Comparison of ENCODE assay signal across 8 cellular contexts in the genomic region with DNA sequence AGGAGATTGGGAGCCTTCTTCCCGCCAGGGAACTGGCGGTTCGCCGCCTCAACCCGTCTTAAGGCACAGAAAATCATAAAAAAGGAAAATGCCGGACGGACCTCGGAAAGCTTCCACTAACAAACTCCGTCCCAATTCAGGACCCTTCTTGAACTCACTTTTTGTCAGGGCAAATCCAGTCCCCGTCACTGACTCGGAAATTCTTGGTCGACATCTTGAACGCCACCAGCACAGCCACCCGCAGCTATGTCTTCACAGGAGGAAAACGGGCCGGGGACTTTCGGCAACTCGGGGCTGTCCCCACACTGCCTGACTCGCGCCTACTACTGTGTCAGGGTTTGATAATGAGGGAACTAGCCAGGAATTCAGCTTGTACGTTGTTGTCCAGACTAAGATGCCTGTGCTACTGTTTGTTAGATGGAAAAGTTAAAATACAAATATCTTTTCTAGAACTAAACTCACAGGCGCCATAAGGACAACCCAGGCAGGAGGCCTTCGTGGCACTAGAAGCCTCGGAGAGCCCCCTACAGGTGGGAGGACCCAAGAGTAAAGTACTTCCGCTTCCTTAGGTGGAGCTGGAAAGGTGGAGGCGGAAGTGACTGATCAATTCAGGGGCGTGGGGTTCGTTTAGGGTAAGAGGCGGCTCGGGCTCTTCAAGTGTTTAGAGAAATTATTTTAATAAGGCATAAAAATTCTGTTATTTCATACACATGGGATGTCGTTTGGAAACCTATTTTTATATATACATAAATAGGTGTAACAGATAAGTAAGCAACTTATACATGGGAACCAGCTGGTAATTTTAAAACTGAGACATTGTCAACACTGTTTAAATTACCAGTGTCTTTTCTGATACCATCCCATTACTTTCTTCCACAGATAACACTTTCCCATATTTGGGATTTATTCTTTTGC. TPM values are rescaled to one million over a fixed set of nuclear protein-coding genes. Genes with fewer than 3 reads are reported as not detected.
DNase-seq lines count a peak whose midpoint lies in the region; ATAC-seq and TF ChIP-seq lines count a peak whose summit lies in the region.

A gene with protein sequence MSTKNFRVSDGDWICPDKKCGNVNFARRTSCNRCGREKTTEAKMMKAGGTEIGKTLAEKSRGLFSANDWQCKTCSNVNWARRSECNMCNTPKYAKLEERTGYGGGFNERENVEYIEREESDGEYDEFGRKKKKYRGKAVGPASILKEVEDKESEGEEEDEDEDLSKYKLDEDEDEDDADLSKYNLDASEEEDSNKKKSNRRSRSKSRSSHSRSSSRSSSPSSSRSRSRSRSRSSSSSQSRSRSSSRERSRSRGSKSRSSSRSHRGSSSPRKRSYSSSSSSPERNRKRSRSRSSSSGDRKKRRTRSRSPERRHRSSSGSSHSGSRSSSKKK (minus strand): TSS at position 254 of the 915 bp plus-strand sequence. CDS start 40 bp downstream, at position 214.

- H3K4me3 ChIP-seq in GM12864 (ENCODE audit: low read depth, low read length) = peak within 1 kb of the TSS; percentile 80
- H3K4me3 ChIP-seq in SU-DHL-6 (ENCODE audit: insufficient read depth, low read length, poor library complexity, severe bottlenecking) = peak within 1 kb of the TSS; percentile 98
- peak within 1 kb of the TSS; percentile 85 for H3K4me3 ChIP-seq in parathyroid adenoma (ENCODE audit: low read depth, low read length)
- H3K4me3 ChIP-seq in transverse colon = peak within 1 kb of the TSS; percentile 77 to 97 (median 88)

- H3K9ac ChIP-seq in SU-DHL-6 (ENCODE audit: low read length) = peak within 1 kb of the TSS; percentile 90
- H3K9ac ChIP-seq in parathyroid adenoma = peak within 1 kb of the TSS; percentile 88

- 0% methylated on average over 8 to 31 of the region's 31 CpGs for WGBS in transverse colon (ENCODE audit: low coverage in 1 of 2), 2 donors

- H3K4me1 ChIP-seq in parathyroid adenoma = peaks cover 5% of the 10 kb centered on the region
- peaks cover 7 to 28% (median 17%) of the 10 kb centered on the region in 4 donors for H3K4me1 ChIP-seq in transverse colon

- intact Hi-C loops in Right ventricle myocardium superior (cut with DNase I) (no loop called here), transverse colon (cut with DNase I; ENCODE audit: low total_unique reads) (no loop called here)

- peaks cover 46% of the 10 kb centered on the region for H3K79me2 ChIP-seq in SU-DHL-6 (ENCODE audit: insufficient read depth, low read length)
- peaks cover 6% of the 10 kb centered on the region for H3K79me2 ChIP-seq in parathyroid adenoma

- H3K27me3 ChIP-seq in SU-DHL-6 (ENCODE audit: low read length) = no peaks in the 10 kb centered on the region
- no peaks in the 10 kb centered on the region for H3K27me3 ChIP-seq in parathyroid adenoma (ENCODE audit: control insufficient read depth, insufficient read depth, low read length)
- H3K27me3 ChIP-seq in transverse colon = no peaks in the 10 kb centered on the region

- H4K20me1 ChIP-seq in SU-DHL-6 (ENCODE audit: low read depth, low read length) = peaks cover 22% of the 10 kb centered on the region

- H3F3A ChIP-seq in SU-DHL-6 (ENCODE audit: insufficient read depth) = peaks cover 4% of the 10 kb centered on the region; the same call in 1 of the 2 replicates

- in situ Hi-C loops in transverse colon (cut with MboI; ENCODE audit: low pct_ligation_motif_present in 1 of 4, low pct_unique_long_range_greater_than_20kb in 1 of 4, low sequenced_read_pairs in 3 of 4) = no loop called here

- peak; percentile 84 for TF ChIP-seq POLR2A in transverse colon (IDR thresholded peaks at IDR 0.05)

- H3K9me2 ChIP-seq in SU-DHL-6 (replicated peaks; ENCODE audit: insufficient read depth, low read length) = no peaks in the 10 kb centered on the region

- H3K9me3 ChIP-seq in SU-DHL-6 (ENCODE audit: insufficient read depth, low read length) (no peaks in the 10 kb centered on the region), parathyroid adenoma (ENCODE audit: control insufficient read depth, low read length) (no peaks in the 10 kb centered on the region), transverse colon (no peaks in the 10 kb centered on the region)

- H2AFZ ChIP-seq in SU-DHL-6 (ENCODE audit: low read depth, low read length, severe bottlenecking) (peak within 1 kb of the TSS; percentile 83), parathyroid adenoma (peak within 1 kb of the TSS; percentile 89)

- DNase-seq in GM12864 (ENCODE audit: low read depth) = peak; percentile 95
- peak; percentile 98 for DNase-seq in NCI-H1105 treated with DMSO at 0.1 percent for 48 hours (lab: John Stamatoyannopoulos, UW)
- peak; percentile 83 for DNase-seq in activated naive CD8-positive, alpha-beta T cell treated with anti-CD3 and anti-CD28 coated beads, Interleukin-2, amount 50 U/mL, for 16 hours (ENCODE audit: low read depth, low spot score)
- peak; percentile 92 for DNase-seq in Right ventricle myocardium superior
- DNase-seq in transverse colon = peak; percentile 93

- TF ChIP-seq EP300 in transverse colon (IDR thresholded peaks at IDR 0.05; ENCODE audit: low read depth) = no peak

- ATAC-seq in HG02642 (IDR thresholded peaks at IDR 0.05; ENCODE audit: poor library complexity, unreplicated experiment) (peak; percentile 100), Right ventricle myocardium superior (ENCODE audit: poor library complexity) (peak; percentile 99)

- H3K27ac ChIP-seq in SU-DHL-6 (ENCODE audit: low read depth, low read length) (peak within 1 kb of the TSS; percentile 75), parathyroid adenoma (peak within 1 kb of the TSS; percentile 94), transverse colon (peak within 1 kb of the TSS; percentile 87 to 94 (median 92))

- H3K36me3 ChIP-seq in SU-DHL-6 (ENCODE audit: low read length) (peaks cover 32% of the 10 kb centered on the region), parathyroid adenoma (ENCODE audit: control insufficient read depth, insufficient read depth, low read length) (no peaks in the 10 kb centered on the region), transverse colon (peaks cover 0 to 24% (median 8%) of the 10 kb centered on the region in 4 donors)

- peak within 1 kb of the TSS; percentile 94 for H3K4me2 ChIP-seq in SU-DHL-6 (ENCODE audit: low read depth, low read length, poor library complexity, severe bottlenecking)
- peak within 1 kb of the TSS; percentile 57 for H3K4me2 ChIP-seq in parathyroid adenoma (ENCODE audit: low read length)

- peak; percentile 49 for TF ChIP-seq CTCF in GM12864 (IDR thresholded peaks at IDR 0.05; ENCODE audit: low read depth, low read length, missing control alignments)
- peak; percentile 70 for TF ChIP-seq CTCF in SU-DHL-6 (IDR thresholded peaks at IDR 0.05; ENCODE audit: insufficient read depth, low read length, poor library complexity, severe bottlenecking)
- peak; percentile 66 for TF ChIP-seq CTCF in parathyroid adenoma (IDR thresholded peaks at IDR 0.05)
- TF ChIP-seq CTCF in transverse colon (IDR thresholded peaks at IDR 0.05) = peak; percentile 61 to 84 (median 66)

RNA-seq across cellular contexts. Expression of the gene that starts here (rescaled TPM):
- 46.0 TPM for total RNA-seq in Right ventricle myocardium superior
- total RNA-seq in transverse colon = 100 to 1,000 TPM in 3 of 4 donors, 10 to 100 TPM in 1; 90.9 to 352 (median 187) TPM

Comparison
In these comparisons a context has a peak if more than half of its experiments do, and no peak if none do; other contexts are left out.
1. Peak in every context shown above with its lines: DNase-seq, ATAC-seq, H3K4me3 ChIP-seq and H3K27ac ChIP-seq.